ENCODE assay signal across 20 cellular contexts in genomic region chr16:57617604-57618111, GRCh38. TPM values are rescaled to one million over a fixed set of nuclear protein-coding genes. Genes with fewer than 3 reads are reported as not detected.
DNase-seq lines count a peak whose midpoint lies in the region; ATAC-seq and TF ChIP-seq lines count a peak whose summit lies in the region.
"Had no signal": no experiment of that assay in that cellular context is flagged by ENCODE, and none has a peak within 500 bp of the region (broad histone marks: within the 10 kb centered on the region; RNA-seq: fewer than 3 reads in every experiment).

No MANE protein-coding gene starts in this region.

- H3K36me3 Mint-ChIP-seq in CD8-positive, alpha-beta T cell: no peaks in the 10 kb centered on the region
- H3K36me3 Mint-ChIP-seq: activated CD4-positive, alpha-beta memory T cell treated with anti-CD3 and anti-CD28 coated beads for 36 hours had no signal

- H3K27me3 Mint-ChIP-seq in CD8-positive, alpha-beta T cell (ENCODE audit: low read depth): no peaks in the 10 kb centered on the region
- H3K27me3 Mint-ChIP-seq: activated CD4-positive, alpha-beta memory T cell treated with anti-CD3 and anti-CD28 coated beads for 36 hours had no signal

- no peak overlapping the region for H3K4me3 ChIP-seq in CD8-positive, alpha-beta T cell (ENCODE audit: low read depth, low read length)
- H3K4me3 ChIP-seq: transverse colon had no signal

- no peak overlapping the region for H3K4me3 Mint-ChIP-seq in CD8-positive, alpha-beta T cell
- H3K4me3 Mint-ChIP-seq: activated CD4-positive, alpha-beta memory T cell treated with anti-CD3 and anti-CD28 coated beads for 36 hours had no signal

- no peak overlapping the region for H3K27ac ChIP-seq in CD8-positive, alpha-beta T cell (ENCODE audit: low read depth, low read length)
- H3K27ac ChIP-seq in KOPT-K1 (ENCODE audit: low read depth, low read length, poor library complexity, severe bottlenecking): peak overlapping the region; percentile 34
- peak overlapping the region; percentile 97 for H3K27ac ChIP-seq in epithelial cell of prostate
- H3K27ac ChIP-seq in foreskin keratinocyte: no peak overlapping the region
- H3K27ac ChIP-seq: transverse colon had no signal

- POLR2A ChIA-PET in CD8-positive, alpha-beta T cell (lab: Charles Lee): no interaction called here

- H3K36me3 ChIP-seq in CD8-positive, alpha-beta T cell (ENCODE audit: insufficient read depth, low read length): no peaks in the 10 kb centered on the region
- no peaks in the 10 kb centered on the region for H3K36me3 ChIP-seq in KOPT-K1 (ENCODE audit: insufficient read depth, low read length)
- H3K36me3 ChIP-seq: transverse colon had no signal

- DNase-seq in CD8-positive, alpha-beta T cell: no peak
- no peak for DNase-seq in epithelial cell of prostate (ENCODE audit: low read depth, low spot score)
- DNase-seq in posterior vena cava (ENCODE audit: low spot score): peak; percentile 41
- no peak for DNase-seq in medulla oblongata (ENCODE audit: extremely low spot score)
- DNase-seq in foreskin keratinocyte: no peak
- DNase-seq in HPDE6-E6E7 (ENCODE audit: extremely low spot score): no peak
- DNase-seq in NCI-H510A (lab: John Stamatoyannopoulos, UW): no peak
- DNase-seq: activated CD4-positive, alpha-beta memory T cell treated with anti-CD3 and anti-CD28 coated beads for 36 hours; anterior cingulate cortex; C1 segment of cervical spinal cord; DND-41; NCI-H1048; NCI-H2107; stimulated activated CD4-positive, alpha-beta T cell treated with anti-CD3 and anti-CD28 coated beads, Interleukin-4, amount 100 ng/mL, for 1 hour; stimulated activated CD8-positive, alpha-beta memory T cell treated with anti-CD3 and anti-CD28 coated beads, Interleukin-4, amount 100 ng/mL, for 48 hours; transverse colon had no signal

- no peaks in the 10 kb centered on the region for H3K9me3 Mint-ChIP-seq in CD8-positive, alpha-beta T cell
- H3K9me3 Mint-ChIP-seq: activated CD4-positive, alpha-beta memory T cell treated with anti-CD3 and anti-CD28 coated beads for 36 hours; activated T-helper 2 cell treated with anti-CD3 and anti-CD28 coated beads, Interferon-gamma antibody, Interleukin-2, Interleukin-4, amounts not matched to agents 10 μg/mL and 5 μg/mL and 100 μg/mL, durations not matched to agents 14 hours and 24 hours and 36 hours had no signal

- H3K27me3 ChIP-seq in CD8-positive, alpha-beta T cell (ENCODE audit: insufficient read depth, low read length): no peaks in the 10 kb centered on the region
- no peaks in the 10 kb centered on the region for H3K27me3 ChIP-seq in foreskin keratinocyte
- H3K27me3 ChIP-seq: transverse colon had no signal

- intact Hi-C loops in CD8-positive, alpha-beta T cell (cut with DNase I, micrococcal nuclease): no loop called here
- intact Hi-C loops in posterior vena cava (cut with DNase I): no loop called here

- no peak for TF ChIP-seq CTCF in CD8-positive, alpha-beta T cell (IDR thresholded peaks at IDR 0.05)
- TF ChIP-seq CTCF in foreskin keratinocyte (conservative IDR thresholded peaks at IDR 0.05): no peak

- H3K4me1 Mint-ChIP-seq in CD8-positive, alpha-beta T cell (ENCODE audit: low read depth): peaks cover 20% of the 10 kb centered on the region

- no peaks in the 10 kb centered on the region for H3K9me3 ChIP-seq in CD8-positive, alpha-beta T cell (ENCODE audit: low read length)
- no peaks in the 10 kb centered on the region for H3K9me3 ChIP-seq in KOPT-K1 (ENCODE audit: insufficient read depth, low read length, poor library complexity, severe bottlenecking)
- H3K9me3 ChIP-seq: transverse colon had no signal

- ATAC-seq in CD8-positive, alpha-beta T cell: peak; percentile 44
- no peak for ATAC-seq in foreskin keratinocyte
- ATAC-seq: esophagus mucosa had no signal

- CTCF ChIA-PET in CD8-positive, alpha-beta T cell (lab: Charles Lee): interaction anchor here (1.3 to 2.1 kb wide), 2 partner anchors 10 to 31 kb away, joined by 3 to 7 read pairs; no protein-coding TSS in a partner anchor

- peaks cover 6% of the 10 kb centered on the region for H3K4me1 ChIP-seq in CD8-positive, alpha-beta T cell (ENCODE audit: insufficient read depth, low read length)
- H3K4me1 ChIP-seq in foreskin keratinocyte: peaks cover 17% of the 10 kb centered on the region

- no peak overlapping the region for H3K27ac Mint-ChIP-seq in CD8-positive, alpha-beta T cell
- H3K27ac Mint-ChIP-seq: activated CD4-positive, alpha-beta memory T cell treated with anti-CD3 and anti-CD28 coated beads for 36 hours; activated T-helper 2 cell treated with anti-CD3 and anti-CD28 coated beads, Interferon-gamma antibody, Interleukin-2, Interleukin-4, amounts not matched to agents 10 μg/mL and 5 μg/mL and 100 μg/mL, durations not matched to agents 14 hours and 24 hours and 36 hours had no signal

RNA-seq across cellular contexts. Expression of gene ADGRG1, which starts 10.8 kb away (rescaled TPM):
- 1 to 10 TPM; 3.8 to 4.4 TPM for total RNA-seq in CD8-positive, alpha-beta T cell
- total RNA-seq in posterior vena cava (10 to 100 TPM; 28.0 to 28.5 TPM), foreskin keratinocyte (40.6 and 64.6 TPM in 2 replicates)
- polyA plus RNA-seq in foreskin keratinocyte: 35.5 and 50.5 TPM in 2 replicates

RNA-seq across cellular contexts. Expression of gene ADGRG3, which starts 50.4 kb away (rescaled TPM):
- under 1 TPM in 1 of 2 experiments, not detected in 1; 0.14 TPM for total RNA-seq in CD8-positive, alpha-beta T cell
- total RNA-seq in posterior vena cava (10 to 100 TPM in 1 of 2 donors, 1 to 10 TPM in 1; 6.8 to 10.4 TPM), foreskin keratinocyte (not detected in 2 replicates)
- polyA plus RNA-seq in foreskin keratinocyte: not detected in 2 replicates
- total RNA-seq: activated CD4-positive, alpha-beta memory T cell treated with anti-CD3 and anti-CD28 coated beads for 36 hours; activated T-helper 2 cell treated with anti-CD3 and anti-CD28 coated beads, Interferon-gamma antibody, Interleukin-2, Interleukin-4, amounts not matched to agents 10 μg/mL and 5 μg/mL and 100 μg/mL, durations not matched to agents 14 hours and 24 hours and 36 hours; mammary epithelial cell had no signal
- polyA plus RNA-seq: mammary epithelial cell had no signal

Comparison
In these comparisons a context has a peak if more than half of its experiments do, and no peak if none do; other contexts are left out.
1. H3K27ac ChIP-seq: peak in KOPT-K1 (single experiment) and epithelial cell of prostate (single experiment); none in CD8-positive, alpha-beta T cell (single experiment) and foreskin keratinocyte (single experiment).